Comparison of ENCODE assay signal across 1 cellular context in the genomic region with DNA sequence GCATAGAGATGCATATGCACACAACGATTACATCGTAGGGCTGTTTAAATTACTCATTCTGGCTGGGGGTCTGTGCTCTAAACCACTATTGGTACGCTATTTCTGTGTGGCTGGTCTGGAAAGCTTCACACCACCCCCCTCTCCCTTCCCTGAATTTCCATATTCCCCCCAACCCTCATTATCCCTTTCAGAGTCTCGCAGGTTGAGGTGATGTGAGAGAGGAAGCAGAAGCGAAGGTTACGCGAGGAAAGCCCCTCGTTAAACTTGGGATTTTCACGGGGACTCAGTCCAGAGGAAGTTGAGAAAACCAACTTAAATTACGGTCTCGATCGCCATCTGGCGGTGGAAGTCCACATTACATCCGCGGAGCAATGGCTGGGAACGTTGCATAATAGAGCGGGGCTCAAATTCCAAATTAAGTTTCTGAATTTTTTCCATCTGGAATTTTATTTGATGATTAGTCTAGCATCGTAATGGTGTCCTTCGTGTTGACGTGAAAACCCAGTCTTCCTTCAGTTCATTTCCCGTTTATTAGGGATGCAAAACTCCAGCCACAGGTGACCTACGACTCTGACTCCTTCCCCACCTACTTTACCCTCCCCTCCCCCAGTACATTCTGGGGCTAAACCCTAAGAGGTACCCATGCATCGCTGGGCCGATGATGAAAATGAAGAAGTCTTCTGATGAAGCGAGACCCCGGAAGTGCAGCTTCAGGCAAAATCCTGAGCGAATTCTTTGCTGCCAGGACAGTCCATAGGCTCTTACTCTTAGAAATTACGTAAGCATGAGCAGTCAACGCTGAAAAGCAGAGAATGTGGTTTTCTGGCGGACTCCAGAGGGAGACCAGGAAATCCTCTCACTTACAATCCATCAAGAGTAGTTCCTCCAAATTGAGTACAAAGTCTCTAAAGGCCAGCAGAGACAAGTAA.
TF ChIP-seq lines count a peak whose summit lies in the region.

No MANE protein-coding gene starts in this region.

TF ChIP-seq in HepG2, 621 proteins besides CTCF, POLR2A, EP300 and RAD21 (continued from another document and continues in another):
- TF ChIP-seq, protein P1, sequence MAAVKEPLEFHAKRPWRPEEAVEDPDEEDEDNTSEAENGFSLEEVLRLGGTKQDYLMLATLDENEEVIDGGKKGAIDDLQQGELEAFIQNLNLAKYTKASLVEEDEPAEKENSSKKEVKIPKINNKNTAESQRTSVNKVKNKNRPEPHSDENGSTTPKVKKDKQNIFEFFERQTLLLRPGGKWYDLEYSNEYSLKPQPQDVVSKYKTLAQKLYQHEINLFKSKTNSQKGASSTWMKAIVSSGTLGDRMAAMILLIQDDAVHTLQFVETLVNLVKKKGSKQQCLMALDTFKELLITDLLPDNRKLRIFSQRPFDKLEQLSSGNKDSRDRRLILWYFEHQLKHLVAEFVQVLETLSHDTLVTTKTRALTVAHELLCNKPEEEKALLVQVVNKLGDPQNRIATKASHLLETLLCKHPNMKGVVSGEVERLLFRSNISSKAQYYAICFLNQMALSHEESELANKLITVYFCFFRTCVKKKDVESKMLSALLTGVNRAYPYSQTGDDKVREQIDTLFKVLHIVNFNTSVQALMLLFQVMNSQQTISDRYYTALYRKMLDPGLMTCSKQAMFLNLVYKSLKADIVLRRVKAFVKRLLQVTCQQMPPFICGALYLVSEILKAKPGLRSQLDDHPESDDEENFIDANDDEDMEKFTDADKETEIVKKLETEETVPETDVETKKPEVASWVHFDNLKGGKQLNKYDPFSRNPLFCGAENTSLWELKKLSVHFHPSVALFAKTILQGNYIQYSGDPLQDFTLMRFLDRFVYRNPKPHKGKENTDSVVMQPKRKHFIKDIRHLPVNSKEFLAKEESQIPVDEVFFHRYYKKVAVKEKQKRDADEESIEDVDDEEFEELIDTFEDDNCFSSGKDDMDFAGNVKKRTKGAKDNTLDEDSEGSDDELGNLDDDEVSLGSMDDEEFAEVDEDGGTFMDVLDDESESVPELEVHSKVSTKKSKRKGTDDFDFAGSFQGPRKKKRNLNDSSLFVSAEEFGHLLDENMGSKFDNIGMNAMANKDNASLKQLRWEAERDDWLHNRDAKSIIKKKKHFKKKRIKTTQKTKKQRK (IDR thresholded peaks at IDR 0.05; ENCODE audit: low read length), result no peak
- TF ChIP-seq NBN (conservative IDR thresholded peaks at IDR 0.05) (no peak), ZNF598 (CRISPR knock-in tag; IDR thresholded peaks at IDR 0.05; ENCODE audit: borderline replicate concordance) (no peak), ARID4A (CRISPR knock-in tag; IDR thresholded peaks at IDR 0.05; ENCODE audit: borderline replicate concordance) (peak; percentile 29; the same call in 1 of the 2 replicates), SRSF9 (IDR thresholded peaks at IDR 0.05; ENCODE audit: borderline replicate concordance, insufficient read depth, low read depth, low read length, poor library complexity, severe bottlenecking) (no peak), ZNF883 (CRISPR knock-in tag; IDR thresholded peaks at IDR 0.05; ENCODE audit: not compliant biosample characterization) (peak; percentile 40), ZBTB2 (CRISPR knock-in tag; IDR thresholded peaks at IDR 0.05; ENCODE audit: low read depth) (no peak), ATRX (CRISPR knock-in tag; IDR thresholded peaks at IDR 0.05; ENCODE audit: borderline replicate concordance) (no peak), FOXO4 (CRISPR knock-in tag; conservative IDR thresholded peaks at IDR 0.05) (0 out of 2 replicates have a peak, but pooled peaks have one; percentile 38), SP5 (CRISPR knock-in tag; IDR thresholded peaks at IDR 0.05; ENCODE audit: borderline replicate concordance, low read depth) (no peak), GZF1 (CRISPR knock-in tag; IDR thresholded peaks at IDR 0.05) (no peak), ZFP36 (IDR thresholded peaks at IDR 0.05; ENCODE audit: borderline replicate concordance, low read depth, low read length, partially characterized antibody) (peak; percentile 4), ZSCAN9 (CRISPR knock-in tag; IDR thresholded peaks at IDR 0.05; ENCODE audit: borderline replicate concordance) (no peak), CREM (IDR thresholded peaks at IDR 0.05) (no peak), CREM (CRISPR knock-in tag; IDR thresholded peaks at IDR 0.05) (no peak), MTERF4 (CRISPR knock-in tag; IDR thresholded peaks at IDR 0.05) (0 out of 2 replicates have a peak, but pooled peaks have one; percentile 43), MAFK (conservative IDR thresholded peaks at IDR 0.05 in 1 of 2, IDR thresholded peaks at IDR 0.05 in 1 of 2; ENCODE audit: low read length in 2 of 2) (no peak), SAFB2 (CRISPR knock-in tag; IDR thresholded peaks at IDR 0.05; ENCODE audit: borderline replicate concordance, low read depth) (no peak), JUN (CRISPR knock-in tag; IDR thresholded peaks at IDR 0.05) (no peak), ZKSCAN5 (CRISPR knock-in tag; IDR thresholded peaks at IDR 0.05) (no peak), HMG20B (CRISPR knock-in tag; conservative IDR thresholded peaks at IDR 0.05) (no peak), ZNF34 (CRISPR knock-in tag; IDR thresholded peaks at IDR 0.05; ENCODE audit: borderline replicate concordance) (no peak), HNF4G (IDR thresholded peaks at IDR 0.05; ENCODE audit: borderline replicate concordance, low read depth, low read length) (peak; percentile 22; the same call in 1 of the 2 replicates), HNF4G (CRISPR knock-in tag; IDR thresholded peaks at IDR 0.05; ENCODE audit: borderline replicate concordance, low read depth) (no peak), KAT8 (CRISPR knock-in tag; IDR thresholded peaks at IDR 0.05) (0 out of 2 replicates have a peak, but pooled peaks have one; percentile 21), SPEN (CRISPR knock-in tag; IDR thresholded peaks at IDR 0.05; ENCODE audit: low read depth) (0 out of 2 replicates have a peak, but pooled peaks have one; percentile 42), MAX (IDR thresholded peaks at IDR 0.05) (no peak)
- TF ChIP-seq, protein P2, sequence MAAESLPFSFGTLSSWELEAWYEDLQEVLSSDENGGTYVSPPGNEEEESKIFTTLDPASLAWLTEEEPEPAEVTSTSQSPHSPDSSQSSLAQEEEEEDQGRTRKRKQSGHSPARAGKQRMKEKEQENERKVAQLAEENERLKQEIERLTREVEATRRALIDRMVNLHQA (CRISPR knock-in tag; IDR thresholded peaks at IDR 0.05), result no peak
- TF ChIP-seq, protein P3, sequence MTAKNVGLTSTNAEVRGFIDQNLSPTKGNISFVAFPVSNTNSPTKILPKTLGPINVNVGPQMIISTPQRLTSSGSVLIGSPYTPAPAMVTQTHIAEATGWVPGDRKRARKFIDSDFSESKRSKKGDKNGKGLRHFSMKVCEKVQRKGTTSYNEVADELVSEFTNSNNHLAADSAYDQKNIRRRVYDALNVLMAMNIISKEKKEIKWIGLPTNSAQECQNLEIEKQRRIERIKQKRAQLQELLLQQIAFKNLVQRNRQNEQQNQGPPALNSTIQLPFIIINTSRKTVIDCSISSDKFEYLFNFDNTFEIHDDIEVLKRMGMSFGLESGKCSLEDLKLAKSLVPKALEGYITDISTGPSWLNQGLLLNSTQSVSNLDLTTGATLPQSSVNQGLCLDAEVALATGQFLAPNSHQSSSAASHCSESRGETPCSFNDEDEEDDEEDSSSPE (CRISPR knock-in tag; IDR thresholded peaks at IDR 0.05), result no peak
- TF ChIP-seq, protein P4, sequence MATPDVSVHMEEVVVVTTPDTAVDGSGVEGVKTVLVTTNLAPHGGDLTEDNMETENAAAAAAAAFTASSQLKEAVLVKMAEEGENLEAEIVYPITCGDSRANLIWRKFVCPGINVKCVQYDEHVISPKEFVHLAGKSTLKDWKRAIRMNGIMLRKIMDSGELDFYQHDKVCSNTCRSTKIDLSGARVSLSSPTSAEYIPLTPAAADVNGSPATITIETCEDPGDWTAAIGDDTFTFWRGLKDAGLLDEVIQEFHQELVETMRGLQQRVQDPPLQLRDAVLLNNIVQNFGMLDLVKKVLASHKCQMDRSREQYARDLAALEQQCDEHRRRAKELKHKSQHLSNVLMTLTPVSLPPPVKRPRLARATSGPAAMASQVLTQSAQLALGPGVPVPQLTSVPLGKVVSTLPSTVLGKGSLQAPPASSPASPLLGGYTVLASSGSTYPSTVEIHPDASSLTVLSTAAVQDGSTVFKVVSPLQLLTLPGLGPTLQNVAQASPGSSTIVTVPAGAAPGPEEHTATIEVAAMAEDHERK (CRISPR knock-in tag; IDR thresholded peaks at IDR 0.05; ENCODE audit: low read depth), result no peak
- TF ChIP-seq, protein P5, sequence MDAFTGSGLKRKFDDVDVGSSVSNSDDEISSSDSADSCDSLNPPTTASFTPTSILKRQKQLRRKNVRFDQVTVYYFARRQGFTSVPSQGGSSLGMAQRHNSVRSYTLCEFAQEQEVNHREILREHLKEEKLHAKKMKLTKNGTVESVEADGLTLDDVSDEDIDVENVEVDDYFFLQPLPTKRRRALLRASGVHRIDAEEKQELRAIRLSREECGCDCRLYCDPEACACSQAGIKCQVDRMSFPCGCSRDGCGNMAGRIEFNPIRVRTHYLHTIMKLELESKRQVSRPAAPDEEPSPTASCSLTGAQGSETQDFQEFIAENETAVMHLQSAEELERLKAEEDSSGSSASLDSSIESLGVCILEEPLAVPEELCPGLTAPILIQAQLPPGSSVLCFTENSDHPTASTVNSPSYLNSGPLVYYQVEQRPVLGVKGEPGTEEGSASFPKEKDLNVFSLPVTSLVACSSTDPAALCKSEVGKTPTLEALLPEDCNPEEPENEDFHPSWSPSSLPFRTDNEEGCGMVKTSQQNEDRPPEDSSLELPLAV (CRISPR knock-in tag; conservative IDR thresholded peaks at IDR 0.05; ENCODE audit: low read depth), result no peak
- TF ChIP-seq, protein P6, sequence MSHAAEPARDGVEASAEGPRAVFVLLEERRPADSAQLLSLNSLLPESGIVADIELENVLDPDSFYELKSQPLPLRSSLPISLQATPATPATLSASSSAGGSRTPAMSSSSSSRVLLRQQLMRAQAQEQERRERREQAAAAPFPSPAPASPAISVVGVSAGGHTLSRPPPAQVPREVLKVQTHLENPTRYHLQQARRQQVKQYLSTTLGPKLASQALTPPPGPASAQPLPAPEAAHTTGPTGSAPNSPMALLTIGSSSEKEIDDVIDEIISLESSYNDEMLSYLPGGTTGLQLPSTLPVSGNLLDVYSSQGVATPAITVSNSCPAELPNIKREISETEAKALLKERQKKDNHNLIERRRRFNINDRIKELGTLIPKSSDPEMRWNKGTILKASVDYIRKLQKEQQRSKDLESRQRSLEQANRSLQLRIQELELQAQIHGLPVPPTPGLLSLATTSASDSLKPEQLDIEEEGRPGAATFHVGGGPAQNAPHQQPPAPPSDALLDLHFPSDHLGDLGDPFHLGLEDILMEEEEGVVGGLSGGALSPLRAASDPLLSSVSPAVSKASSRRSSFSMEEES (CRISPR knock-in tag; IDR thresholded peaks at IDR 0.05), result no peak
